In genomic region chr5:65102826-65103673, GRCh38 we compare ENCODE assay signal across 1 cellular context.
TF ChIP-seq lines count a peak whose summit lies in the region.

No MANE protein-coding gene starts in this region.

TF ChIP-seq in GM12878, 131 proteins besides CTCF, POLR2A, EP300 and RAD21 (continued from another document):
- no peak for TF ChIP-seq BCL3 (IDR thresholded peaks at IDR 0.05; ENCODE audit: borderline replicate concordance, insufficient read depth, low read depth, low read length, poor library complexity, severe bottlenecking)
- TF ChIP-seq REST (IDR thresholded peaks at IDR 0.05; ENCODE audit: low read depth, low read length), result no peak
- TF ChIP-seq TCF12 (IDR thresholded peaks at IDR 0.05; ENCODE audit: low read depth, low read length), result no peak
- TF ChIP-seq ZNF687 (IDR thresholded peaks at IDR 0.05), result peak; percentile 54; the same call in 1 of the 2 replicates
- TF ChIP-seq ASH2L (IDR thresholded peaks at IDR 0.05; ENCODE audit: borderline replicate concordance, low read depth), result peak; percentile 65; the same call in 1 of the 2 replicates
